In the genomic region with DNA sequence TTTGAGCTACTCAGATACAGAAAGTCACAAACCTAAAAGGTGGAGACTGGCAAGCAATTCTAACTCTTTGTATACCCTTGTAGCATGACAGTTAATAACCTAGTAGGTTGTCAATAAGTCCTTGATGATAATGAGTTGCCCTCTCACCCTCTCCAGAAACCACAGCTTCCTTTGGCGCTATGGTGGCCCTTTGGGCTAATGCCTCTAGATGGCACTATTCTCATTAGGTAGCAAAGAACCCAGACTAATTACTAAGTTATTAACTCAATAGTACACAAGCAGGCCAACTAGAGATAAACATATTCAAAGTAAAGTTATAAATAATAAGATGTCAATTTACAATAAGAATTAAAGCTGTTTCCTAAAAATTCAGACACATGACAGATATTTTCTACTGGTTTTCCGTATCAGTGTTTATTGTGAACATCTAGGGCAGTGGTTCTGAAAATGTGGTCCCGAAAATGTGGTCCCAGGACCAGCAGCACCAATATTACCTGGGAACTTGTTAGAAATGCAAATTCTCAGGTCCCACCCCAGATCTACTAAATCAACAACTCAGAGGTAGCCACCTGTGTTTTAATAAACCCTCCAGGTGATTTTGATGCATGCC, we compare ENCODE assay signal across 8 cellular contexts. TPM values are rescaled to one million over a fixed set of nuclear protein-coding genes. Genes with fewer than 3 reads are reported as not detected.
DNase-seq lines count a peak whose midpoint lies in the region; ATAC-seq, FAIRE-seq and TF ChIP-seq lines count a peak whose summit lies in the region.

No MANE protein-coding gene starts in this region.

- TF ChIP-seq POLR2A in suprapubic skin (IDR thresholded peaks at IDR 0.05) (no peak), GM12891 (IDR thresholded peaks at IDR 0.05; ENCODE audit: low read depth, low read length) (no peak)

- H3K9me3 ChIP-seq in DND-41 (ENCODE audit: insufficient read depth, low read length, severe bottlenecking) (no peaks in the 10 kb centered on the region), suprapubic skin (no peaks in the 10 kb centered on the region)

- H4K20me1 ChIP-seq in DND-41 (ENCODE audit: insufficient read depth, low read length): no peaks in the 10 kb centered on the region

- H3K36me3 ChIP-seq in DND-41 (ENCODE audit: insufficient read depth, low read length) (peaks cover 3% of the 10 kb centered on the region; the same call in 1 of the 2 replicates), kidney epithelial cell (ENCODE audit: control insufficient read depth, insufficient read depth, low read length) (no peaks in the 10 kb centered on the region), suprapubic skin (peaks cover 13% of the 10 kb centered on the region)

- H3K27ac ChIP-seq in DND-41 (ENCODE audit: low read length): no peak overlapping the region
- H3K27ac ChIP-seq in suprapubic skin: no peak overlapping the region

- no peak overlapping the region for H2AFZ ChIP-seq in DND-41 (ENCODE audit: low read depth, low read length)

- H3K9ac ChIP-seq in DND-41 (ENCODE audit: low read depth, low read length): no peak overlapping the region

- 74% methylated on average over 3 of the region's 3 CpGs for WGBS in suprapubic skin

- FAIRE-seq in GM12891 (lab: Jason Lieb, UNC): no peak

- DNase-seq in DND-41 (peak; percentile 32), HS-5 (ENCODE audit: low read depth) (peak; percentile 13), kidney epithelial cell (ENCODE audit: low read depth) (no peak), suprapubic skin (ENCODE audit: low spot score in 2 of 2) (no peak), NCI-H510A (lab: John Stamatoyannopoulos, UW) (no peak), GM12891 (ENCODE audit: insufficient read length, low spot score) (no peak)
- peak; percentile 7 to 15 for DNase-seq in activated CD4-positive, alpha-beta T cell treated with anti-CD3 and anti-CD28 coated beads, Interleukin-2, amount 50 U/mL, for 4 hours

- H3K27me3 ChIP-seq in DND-41 (ENCODE audit: insufficient read depth, low read length, poor library complexity) (no peaks in the 10 kb centered on the region), kidney epithelial cell (ENCODE audit: control insufficient read depth, insufficient read depth, low read length) (no peaks in the 10 kb centered on the region), suprapubic skin (no peaks in the 10 kb centered on the region)

- no peak overlapping the region for H3K4me3 ChIP-seq in DND-41 (ENCODE audit: low read depth in 1 of 2, low read length in 2 of 2)
- no peak overlapping the region for H3K4me3 ChIP-seq in kidney epithelial cell (ENCODE audit: low read depth, low read length)
- H3K4me3 ChIP-seq in suprapubic skin: no peak overlapping the region

- TF ChIP-seq CTCF in DND-41 (IDR thresholded peaks at IDR 0.05; ENCODE audit: borderline replicate concordance, extremely low read depth, low read length, poor library complexity, severe bottlenecking) (peak; percentile 68), kidney epithelial cell (IDR thresholded peaks at IDR 0.05; ENCODE audit: insufficient read depth, low read length, poor library complexity, severe bottlenecking) (peak; percentile 53), suprapubic skin (IDR thresholded peaks at IDR 0.05) (peak in 1 of 2 donors; percentile 40)

- H3K4me2 ChIP-seq in DND-41 (ENCODE audit: insufficient read depth, low read length): no peak overlapping the region

- no peaks in the 10 kb centered on the region for H3K79me2 ChIP-seq in DND-41 (ENCODE audit: insufficient read depth, low read length)

- no peak for TF ChIP-seq EP300 in suprapubic skin (IDR thresholded peaks at IDR 0.05)

- ATAC-seq in DND-41 (ENCODE audit: insufficient read depth, low read depth) (peak; percentile 72), GM19455 (IDR thresholded peaks at IDR 0.05; ENCODE audit: unreplicated experiment) (peak; percentile 79)

- H3K4me1 ChIP-seq in DND-41 (ENCODE audit: insufficient read depth, low read length) (no peaks in the 10 kb centered on the region), suprapubic skin (no peaks in the 10 kb centered on the region)

TF ChIP-seq in GM12891, 5 proteins besides CTCF, POLR2A, EP300 and RAD21:
- TF ChIP-seq PAX5 (IDR thresholded peaks at IDR 0.05; ENCODE audit: insufficient read depth, low read length, severe bottlenecking) (no peak), POU2F2 (IDR thresholded peaks at IDR 0.05; ENCODE audit: low read depth, low read length) (no peak), TAF1 (IDR thresholded peaks at IDR 0.05; ENCODE audit: low read depth, low read length) (no peak), SPI1 (IDR thresholded peaks at IDR 0.05; ENCODE audit: low read depth, low read length) (no peak), POLR2AphosphoS5 (IDR thresholded peaks at IDR 0.05; ENCODE audit: low read depth, low read length) (no peak)

RNA-seq across cellular contexts. Expression of a gene that starts 41.1 kb away (rescaled TPM):
- total RNA-seq in kidney epithelial cell (23.3 and 24.9 TPM in 2 replicates), suprapubic skin (10 to 100 TPM in 3 of 4 donors, 1 to 10 TPM in 1; 9.0 to 15.5 (median 10.4) TPM)
- polyA plus RNA-seq in GM12891 (2012; ENCODE audit: low read depth, missing spikeins): 12.2 TPM

Comparison
In these comparisons a context has a peak if more than half of its experiments do, and no peak if none do; other contexts are left out.
1. DNase-seq: peak in DND-41 (single experiment), HS-5 (single experiment) and activated CD4-positive, alpha-beta T cell treated with anti-CD3 and anti-CD28 coated beads, Interleukin-2, amount 50 U/mL, for 4 hours (2 of 2); none in kidney epithelial cell (single experiment), suprapubic skin (0 of 2), NCI-H510A (single experiment) and GM12891 (single experiment).